Comparison of ENCODE assay signal across 8 cellular contexts in genomic region chr6:79077680-79078056, GRCh38. TPM values are rescaled to one million over a fixed set of nuclear protein-coding genes. Genes with fewer than 3 reads are reported as not detected.
DNase-seq lines count a peak whose midpoint lies in the region; ATAC-seq and TF ChIP-seq lines count a peak whose summit lies in the region.

No MANE protein-coding gene starts in this region.

- H3K27me3 Mint-ChIP-seq in CD4-positive, alpha-beta T cell, result peaks cover 5% of the 10 kb centered on the region
- H3K27me3 Mint-ChIP-seq in MCF 10A (ENCODE audit: insufficient read depth, unreplicated experiment), result no peaks in the 10 kb centered on the region

- BruUV-seq in MCF 10A (replicated peaks; lab: Mats Ljungman, UMichigan), result no TSS peak

- peaks cover 40% of the 10 kb centered on the region for H3K36me3 Mint-ChIP-seq in CD4-positive, alpha-beta T cell (ENCODE audit: low read depth)
- peaks cover 1% of the 10 kb centered on the region for H3K36me3 Mint-ChIP-seq in MCF 10A (ENCODE audit: insufficient read depth, unreplicated experiment)

- peak; percentile 9 for ATAC-seq in CD4-positive, alpha-beta T cell (ENCODE audit: poor library complexity)
- ATAC-seq in GM18907 (IDR thresholded peaks at IDR 0.05; ENCODE audit: unreplicated experiment) (peak; percentile 33), HG03066 (IDR thresholded peaks at IDR 0.05; ENCODE audit: low read depth, unreplicated experiment) (peak; percentile 27)

- H3K27me3 ChIP-seq in CD4-positive, alpha-beta T cell (ENCODE audit: control insufficient read depth, insufficient read depth, low read length), result peaks cover 5% of the 10 kb centered on the region
- H3K27me3 ChIP-seq in thyroid gland, result no peaks in the 10 kb centered on the region

- peak in 4 of 10 experiments; percentile 19 to 46 (median 40) for DNase-seq in CD4-positive, alpha-beta T cell
- DNase-seq in NOMO-1 treated with dmso at 0.1 percent for 144 hours (lab: John Stamatoyannopoulos, UW; ENCODE audit: unreplicated experiment) (peak; percentile 69), MCF 10A (ENCODE audit: unreplicated experiment) (no peak), lower leg skin (ENCODE audit: low spot score in 2 of 2) (no peak), thyroid gland (peak in 1 of 2 donors; percentile 53), HT-29 (ENCODE audit: low spot score) (no peak)

- H3K4me1 ChIP-seq in thyroid gland, result peaks cover 12 to 13% of the 10 kb centered on the region in 2 donors

- H3K27ac ChIP-seq in CD4-positive, alpha-beta T cell (ENCODE audit: low read depth, low read length), result peak overlapping the region; percentile 98
- H3K27ac ChIP-seq in thyroid gland, result peak overlapping the region; percentile 97 to 99 (median 98)

- POLR2A ChIA-PET in CD4-positive, alpha-beta T cell (lab: Charles Lee), result interaction anchor here (0.6 to 4.5 kb wide), 30 partner anchors 10 to 1029 kb away, joined by 3 to 28 read pairs (median 6); partner anchors contain the start of genes BCKDHB, HMGN3, IRAK1BP1 and LCA5
- POLR2A ChIA-PET in MCF 10A (lab: Yijun Ruan, JAX), result interaction anchor here (0.5 to 7.3 kb wide), 35 partner anchors 10 to 1743 kb away, joined by 3 to 111 read pairs (median 5); partner anchors contain the start of genes HMGN3 and LCA5

- no peaks in the 10 kb centered on the region for H3K9me3 ChIP-seq in CD4-positive, alpha-beta T cell (ENCODE audit: control insufficient read depth, low read length)
- no peaks in the 10 kb centered on the region for H3K9me3 ChIP-seq in thyroid gland

- WGBS in lower leg skin, 2 donors, result 0 to 1% methylated on average over 7 to 32 of the region's 54 CpGs
- no CpG with 5 or more reads among the region's 54 CpGs for WGBS in thyroid gland, 2 donors

- H3K9me3 Mint-ChIP-seq in CD4-positive, alpha-beta T cell, result no peaks in the 10 kb centered on the region
- H3K9me3 Mint-ChIP-seq in MCF 10A (ENCODE audit: unreplicated experiment), result no peaks in the 10 kb centered on the region

- no peak for TF ChIP-seq POLR2A in lower leg skin (IDR thresholded peaks at IDR 0.05)
- no peak for TF ChIP-seq POLR2A in thyroid gland (IDR thresholded peaks at IDR 0.05)

- peak overlapping the region; percentile 92 for H3K4me3 Mint-ChIP-seq in CD4-positive, alpha-beta T cell
- H3K4me3 Mint-ChIP-seq in MCF 10A (ENCODE audit: unreplicated experiment), result peak overlapping the region; percentile 79

- H3K4me1 Mint-ChIP-seq in CD4-positive, alpha-beta T cell (ENCODE audit: low read depth), result peaks cover 59% of the 10 kb centered on the region
- peaks cover 5% of the 10 kb centered on the region for H3K4me1 Mint-ChIP-seq in MCF 10A (ENCODE audit: insufficient read depth, unreplicated experiment)

- no peaks in the 10 kb centered on the region for H3K36me3 ChIP-seq in thyroid gland

- peak overlapping the region; percentile 97 for H3K4me3 ChIP-seq in lower leg skin (ENCODE audit: low read depth, poor library complexity, severe bottlenecking)
- H3K4me3 ChIP-seq in thyroid gland (replicated peaks in 1 of 3), result peak overlapping the region; percentile 47 to 89 (median 83)

- intact Hi-C loops in CD4-positive, alpha-beta T cell (cut with DNase I, micrococcal nuclease), result loop anchor here (2.0 to 10.0 kb wide), 6 partner anchors 35 to 1027 kb away; partner anchors contain the start of genes BCKDHB (in 1 of the 2), HMGN3 (in 1 of the 2), IRAK1BP1 (in 1 of the 2) and LCA5 (in 1 of the 2)
- intact Hi-C loops in MCF 10A (cut with micrococcal nuclease), result loop anchor here (1.0 to 10.0 kb wide), 6 partner anchors 156 to 1467 kb away; partner anchors contain the start of genes IRAK1BP1 and LCA5
- intact Hi-C loops in lower leg skin (cut with DNase I; ENCODE audit: low total_unique reads), result no loop called here
- intact Hi-C loops in thyroid gland (cut with DNase I), result no loop called here

- no peak for TF ChIP-seq CTCF in CD4-positive, alpha-beta T cell (IDR thresholded peaks at IDR 0.05)
- TF ChIP-seq CTCF in MCF 10A (IDR thresholded peaks at IDR 0.05; ENCODE audit: unreplicated experiment) (no peak), lower leg skin (IDR thresholded peaks at IDR 0.05) (no peak), thyroid gland (IDR thresholded peaks at IDR 0.05) (no peak)

- CTCF ChIA-PET in CD4-positive, alpha-beta T cell (lab: Charles Lee), result interaction anchor here (1.7 kb wide), 1 partner anchor 29 kb away, joined by 6 read pairs; no protein-coding TSS in a partner anchor
- CTCF ChIA-PET in MCF 10A (lab: Yijun Ruan, JAX), result interaction anchor here (0.6 to 1.0 kb wide), 3 partner anchors 123 to 796 kb away, joined by 3 to 4 read pairs (median 4); no protein-coding TSS in a partner anchor

- peak overlapping the region; percentile 98 for H3K27ac Mint-ChIP-seq in CD4-positive, alpha-beta T cell
- peak overlapping the region; percentile 98 for H3K27ac Mint-ChIP-seq in MCF 10A (ENCODE audit: low read depth, unreplicated experiment)

RNA-seq across cellular contexts. Expression of gene PHIP, which starts 0.4 kb away (rescaled TPM):
- 10 to 100 TPM; 35.7 to 36.9 TPM for total RNA-seq in CD4-positive, alpha-beta T cell
- total RNA-seq in MCF 10A (2022) (25.3 and 26.5 TPM in 2 replicates), lower leg skin (10 to 100 TPM; 21.3 to 23.9 (median 22.4) TPM), thyroid gland (10 to 100 TPM; 28.0 to 45.9 (median 35.4) TPM)
- total RNA-seq in HT-29 (2014; rRNA removed; shearing (Covaris generic)), result 9.5 and 9.9 TPM in 2 replicates

Comparison
In these comparisons a context has a peak if more than half of its experiments do, and no peak if none do; other contexts are left out.
1. intact Hi-C loops: an anchor here in CD4-positive, alpha-beta T cell (2.0 to 10.0 kb wide) and MCF 10A (1.0 to 10.0 kb wide); none called in lower leg skin and thyroid gland.